1 cellular context compared by ENCODE assay signal in genomic region chr2:85540131-85540587, GRCh38.
A peak's percentile ranks its signal among the peaks of the same experiment; 100 is the strongest.
TF ChIP-seq lines count a peak whose summit lies in the region.

No MANE protein-coding gene starts in this region.

TF ChIP-seq in HepG2, 621 proteins besides CTCF, POLR2A, EP300 and RAD21:
- TF ChIP-seq ZNF646 (CRISPR knock-in tag; IDR thresholded peaks at IDR 0.05): no peak
- TF ChIP-seq AKAP8 (CRISPR knock-in tag; IDR thresholded peaks at IDR 0.05): peak; percentile 32; the same call in 1 of the 2 replicates
- TF ChIP-seq ZNF496 (CRISPR knock-in tag; IDR thresholded peaks at IDR 0.05; ENCODE audit: insufficient replicate concordance): no peak
- TF ChIP-seq ZNF138 (CRISPR knock-in tag; IDR thresholded peaks at IDR 0.05; ENCODE audit: low read depth): no peak
- TF ChIP-seq ZNF749 (CRISPR knock-in tag; IDR thresholded peaks at IDR 0.05; ENCODE audit: borderline replicate concordance): no peak
- no peak for TF ChIP-seq REXO4 (CRISPR knock-in tag; IDR thresholded peaks at IDR 0.05; ENCODE audit: borderline replicate concordance)
- no peak for TF ChIP-seq REL (CRISPR knock-in tag; conservative IDR thresholded peaks at IDR 0.05)
- TF ChIP-seq HNF1B (CRISPR knock-in tag; IDR thresholded peaks at IDR 0.05): peak; percentile 2; the same call in 1 of the 2 replicates
- TF ChIP-seq ZNF557 (CRISPR knock-in tag; IDR thresholded peaks at IDR 0.05): no peak
- peak; percentile 29; the same call in 1 of the 2 replicates for TF ChIP-seq POLR2AphosphoS5 (IDR thresholded peaks at IDR 0.05; ENCODE audit: low read depth, low read length)
- TF ChIP-seq, protein P1, sequence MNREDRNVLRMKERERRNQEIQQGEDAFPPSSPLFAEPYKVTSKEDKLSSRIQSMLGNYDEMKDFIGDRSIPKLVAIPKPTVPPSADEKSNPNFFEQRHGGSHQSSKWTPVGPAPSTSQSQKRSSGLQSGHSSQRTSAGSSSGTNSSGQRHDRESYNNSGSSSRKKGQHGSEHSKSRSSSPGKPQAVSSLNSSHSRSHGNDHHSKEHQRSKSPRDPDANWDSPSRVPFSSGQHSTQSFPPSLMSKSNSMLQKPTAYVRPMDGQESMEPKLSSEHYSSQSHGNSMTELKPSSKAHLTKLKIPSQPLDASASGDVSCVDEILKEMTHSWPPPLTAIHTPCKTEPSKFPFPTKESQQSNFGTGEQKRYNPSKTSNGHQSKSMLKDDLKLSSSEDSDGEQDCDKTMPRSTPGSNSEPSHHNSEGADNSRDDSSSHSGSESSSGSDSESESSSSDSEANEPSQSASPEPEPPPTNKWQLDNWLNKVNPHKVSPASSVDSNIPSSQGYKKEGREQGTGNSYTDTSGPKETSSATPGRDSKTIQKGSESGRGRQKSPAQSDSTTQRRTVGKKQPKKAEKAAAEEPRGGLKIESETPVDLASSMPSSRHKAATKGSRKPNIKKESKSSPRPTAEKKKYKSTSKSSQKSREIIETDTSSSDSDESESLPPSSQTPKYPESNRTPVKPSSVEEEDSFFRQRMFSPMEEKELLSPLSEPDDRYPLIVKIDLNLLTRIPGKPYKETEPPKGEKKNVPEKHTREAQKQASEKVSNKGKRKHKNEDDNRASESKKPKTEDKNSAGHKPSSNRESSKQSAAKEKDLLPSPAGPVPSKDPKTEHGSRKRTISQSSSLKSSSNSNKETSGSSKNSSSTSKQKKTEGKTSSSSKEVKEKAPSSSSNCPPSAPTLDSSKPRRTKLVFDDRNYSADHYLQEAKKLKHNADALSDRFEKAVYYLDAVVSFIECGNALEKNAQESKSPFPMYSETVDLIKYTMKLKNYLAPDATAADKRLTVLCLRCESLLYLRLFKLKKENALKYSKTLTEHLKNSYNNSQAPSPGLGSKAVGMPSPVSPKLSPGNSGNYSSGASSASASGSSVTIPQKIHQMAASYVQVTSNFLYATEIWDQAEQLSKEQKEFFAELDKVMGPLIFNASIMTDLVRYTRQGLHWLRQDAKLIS (CRISPR knock-in tag; IDR thresholded peaks at IDR 0.05): no peak
- TF ChIP-seq POLR2G (IDR thresholded peaks at IDR 0.05; ENCODE audit: low read depth, low read length): peak; percentile 53; the same call in 1 of the 2 replicates
- 0 out of 2 replicates have a peak, but pooled peaks have one; percentile 13 for TF ChIP-seq ZNF335 (CRISPR knock-in tag; IDR thresholded peaks at IDR 0.05)
- 0 out of 2 replicates have a peak, but pooled peaks have one; percentile 1 for TF ChIP-seq ZNF30 (CRISPR knock-in tag; IDR thresholded peaks at IDR 0.05)
- TF ChIP-seq IKZF4 (CRISPR knock-in tag; IDR thresholded peaks at IDR 0.05; ENCODE audit: borderline replicate concordance, low read depth, not compliant biosample characterization): no peak
- TF ChIP-seq CEBPG (CRISPR knock-in tag; IDR thresholded peaks at IDR 0.05): peak; percentile 50; the same call in 1 of the 2 replicates
- TF ChIP-seq, protein P2, sequence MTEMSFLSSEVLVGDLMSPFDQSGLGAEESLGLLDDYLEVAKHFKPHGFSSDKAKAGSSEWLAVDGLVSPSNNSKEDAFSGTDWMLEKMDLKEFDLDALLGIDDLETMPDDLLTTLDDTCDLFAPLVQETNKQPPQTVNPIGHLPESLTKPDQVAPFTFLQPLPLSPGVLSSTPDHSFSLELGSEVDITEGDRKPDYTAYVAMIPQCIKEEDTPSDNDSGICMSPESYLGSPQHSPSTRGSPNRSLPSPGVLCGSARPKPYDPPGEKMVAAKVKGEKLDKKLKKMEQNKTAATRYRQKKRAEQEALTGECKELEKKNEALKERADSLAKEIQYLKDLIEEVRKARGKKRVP (CRISPR knock-in tag; IDR thresholded peaks at IDR 0.05): 0 out of 4 replicates have a peak, but pooled peaks of 1 of the 2 experiments have one; percentile 3
- TF ChIP-seq ZNF790 (CRISPR knock-in tag; IDR thresholded peaks at IDR 0.05; ENCODE audit: borderline replicate concordance): no peak
- no peak for TF ChIP-seq ZFP36L2 (CRISPR knock-in tag; IDR thresholded peaks at IDR 0.05)
- TF ChIP-seq, protein P3, sequence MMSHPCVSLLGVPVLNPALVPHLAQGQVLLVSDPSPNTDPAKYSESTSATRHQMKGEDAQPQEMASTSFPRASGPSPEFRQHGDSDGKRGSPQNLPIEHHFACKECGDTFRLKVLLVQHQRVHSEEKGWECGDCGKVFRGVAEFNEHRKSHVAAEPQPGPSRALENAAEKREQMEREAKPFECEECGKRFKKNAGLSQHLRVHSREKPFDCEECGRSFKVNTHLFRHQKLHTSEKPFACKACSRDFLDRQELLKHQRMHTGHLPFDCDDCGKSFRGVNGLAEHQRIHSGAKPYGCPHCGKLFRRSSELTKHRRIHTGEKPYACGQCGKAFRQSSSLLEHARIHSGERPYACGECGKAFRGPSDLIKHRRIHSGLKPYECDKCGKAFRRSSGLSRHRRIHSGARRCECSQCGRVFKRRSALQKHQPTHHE (CRISPR knock-in tag; IDR thresholded peaks at IDR 0.05; ENCODE audit: borderline replicate concordance): no peak
- TF ChIP-seq MAFG (CRISPR knock-in tag; IDR thresholded peaks at IDR 0.05): 0 out of 2 replicates have a peak, but pooled peaks have one; percentile 17
- TF ChIP-seq HMG20A (CRISPR knock-in tag; IDR thresholded peaks at IDR 0.05; ENCODE audit: borderline replicate concordance): 0 out of 2 replicates have a peak, but pooled peaks have one; percentile 4
- peak; percentile 34 for TF ChIP-seq CEBPB (IDR thresholded peaks at IDR 0.05; ENCODE audit: borderline replicate concordance, low read depth, low read length)
- TF ChIP-seq FOXJ3 (CRISPR knock-in tag; IDR thresholded peaks at IDR 0.05; ENCODE audit: borderline replicate concordance): 0 out of 2 replicates have a peak, but pooled peaks have one; percentile 4
- no peak for TF ChIP-seq ZSCAN5A (CRISPR knock-in tag; IDR thresholded peaks at IDR 0.05; ENCODE audit: borderline replicate concordance)
- TF ChIP-seq SALL1 (CRISPR knock-in tag; IDR thresholded peaks at IDR 0.05): no peak
- no peak for TF ChIP-seq ZNF10 (CRISPR knock-in tag; IDR thresholded peaks at IDR 0.05; ENCODE audit: borderline replicate concordance, low read depth)
- TF ChIP-seq RCOR2 (CRISPR knock-in tag; IDR thresholded peaks at IDR 0.05): 0 out of 2 replicates have a peak, but pooled peaks have one; percentile 9
- TF ChIP-seq ZNF501 (CRISPR knock-in tag; IDR thresholded peaks at IDR 0.05): 0 out of 2 replicates have a peak, but pooled peaks have one; percentile 28
- peak; percentile 6; the same call in 1 of the 2 replicates for TF ChIP-seq KDM5A (IDR thresholded peaks at IDR 0.05; ENCODE audit: borderline replicate concordance, low read length)
- TF ChIP-seq, protein P4, sequence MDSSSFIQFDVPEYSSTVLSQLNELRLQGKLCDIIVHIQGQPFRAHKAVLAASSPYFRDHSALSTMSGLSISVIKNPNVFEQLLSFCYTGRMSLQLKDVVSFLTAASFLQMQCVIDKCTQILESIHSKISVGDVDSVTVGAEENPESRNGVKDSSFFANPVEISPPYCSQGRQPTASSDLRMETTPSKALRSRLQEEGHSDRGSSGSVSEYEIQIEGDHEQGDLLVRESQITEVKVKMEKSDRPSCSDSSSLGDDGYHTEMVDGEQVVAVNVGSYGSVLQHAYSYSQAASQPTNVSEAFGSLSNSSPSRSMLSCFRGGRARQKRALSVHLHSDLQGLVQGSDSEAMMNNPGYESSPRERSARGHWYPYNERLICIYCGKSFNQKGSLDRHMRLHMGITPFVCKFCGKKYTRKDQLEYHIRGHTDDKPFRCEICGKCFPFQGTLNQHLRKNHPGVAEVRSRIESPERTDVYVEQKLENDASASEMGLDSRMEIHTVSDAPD (CRISPR knock-in tag; IDR thresholded peaks at IDR 0.05): no peak
- TF ChIP-seq SAFB2 (CRISPR knock-in tag; IDR thresholded peaks at IDR 0.05; ENCODE audit: borderline replicate concordance, low read depth): 0 out of 2 replicates have a peak, but pooled peaks have one; percentile 3
- TF ChIP-seq, protein P5, sequence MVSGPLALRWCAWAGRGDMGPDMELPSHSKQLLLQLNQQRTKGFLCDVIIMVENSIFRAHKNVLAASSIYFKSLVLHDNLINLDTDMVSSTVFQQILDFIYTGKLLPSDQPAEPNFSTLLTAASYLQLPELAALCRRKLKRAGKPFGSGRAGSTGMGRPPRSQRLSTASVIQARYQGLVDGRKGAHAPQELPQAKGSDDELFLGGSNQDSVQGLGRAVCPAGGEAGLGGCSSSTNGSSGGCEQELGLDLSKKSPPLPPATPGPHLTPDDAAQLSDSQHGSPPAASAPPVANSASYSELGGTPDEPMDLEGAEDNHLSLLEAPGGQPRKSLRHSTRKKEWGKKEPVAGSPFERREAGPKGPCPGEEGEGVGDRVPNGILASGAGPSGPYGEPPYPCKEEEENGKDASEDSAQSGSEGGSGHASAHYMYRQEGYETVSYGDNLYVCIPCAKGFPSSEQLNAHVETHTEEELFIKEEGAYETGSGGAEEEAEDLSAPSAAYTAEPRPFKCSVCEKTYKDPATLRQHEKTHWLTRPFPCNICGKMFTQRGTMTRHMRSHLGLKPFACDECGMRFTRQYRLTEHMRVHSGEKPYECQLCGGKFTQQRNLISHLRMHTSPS (CRISPR knock-in tag; IDR thresholded peaks at IDR 0.05; ENCODE audit: low read depth): 0 out of 2 replicates have a peak, but pooled peaks have one; percentile 3
- TF ChIP-seq PAF1 (CRISPR knock-in tag; IDR thresholded peaks at IDR 0.05): peak; percentile 3; the same call in 1 of the 2 replicates
TF ChIP-seq in HepG2: peak in this region for 18.
